In genomic region chr18:10525563-10526210, GRCh38 we compare ENCODE assay signal across 8 cellular contexts. TPM values are rescaled to one million over a fixed set of nuclear protein-coding genes. Genes with fewer than 3 reads are reported as not detected.
DNase-seq lines count a peak whose midpoint lies in the region; ATAC-seq lines count a peak whose summit lies in the region.

Gene NAPG (plus strand): TSS chr18:10526027. CDS start chr18:10526103, 76 bp downstream.

- intact Hi-C loops in dendritic cell treated with granulocyte-macrophage colony-stimulating factor and Interleukin-4, amounts not matched to agents 40 ng/mL and 50 ng/mL, for 4 days (cut with micrococcal nuclease) = loop anchor here (5.0 to 10.0 kb wide), 3 partner anchors 613 to 911 kb away; partner anchors contain the start of genes PPP4R1 and VAPA

- peaks cover 2% of the 10 kb centered on the region for H3K27me3 Mint-ChIP-seq in dendritic cell treated with granulocyte-macrophage colony-stimulating factor and Interleukin-4, amounts not matched to agents 40 ng/mL and 50 ng/mL, for 4 days

- H3K9me3 Mint-ChIP-seq in dendritic cell treated with granulocyte-macrophage colony-stimulating factor and Interleukin-4, amounts not matched to agents 40 ng/mL and 50 ng/mL, for 4 days = no peaks in the 10 kb centered on the region

- peak; percentile 91 for ATAC-seq in GM19324 (IDR thresholded peaks at IDR 0.05; ENCODE audit: low FRiP score, unreplicated experiment)
- ATAC-seq in HG03469 (IDR thresholded peaks at IDR 0.05; ENCODE audit: unreplicated experiment) = peak; percentile 65
- ATAC-seq in left lobe of liver = peak; percentile 96

- H3K4me2 ChIP-seq in BLaER1 = peak within 1 kb of the TSS; percentile 95

- H3K27ac ChIP-seq in BLaER1 = peak within 1 kb of the TSS; percentile 72

- H3K4me3 ChIP-seq in BLaER1 = peak within 1 kb of the TSS; percentile 75

- H3K36me3 ChIP-seq in BLaER1 = no peaks in the 10 kb centered on the region

- no peaks in the 10 kb centered on the region for H3K9me3 ChIP-seq in BLaER1

- no peaks in the 10 kb centered on the region for H3K27me3 ChIP-seq in BLaER1

- H3K36me3 Mint-ChIP-seq in dendritic cell treated with granulocyte-macrophage colony-stimulating factor and Interleukin-4, amounts not matched to agents 40 ng/mL and 50 ng/mL, for 4 days (ENCODE audit: low read depth) = peaks cover 15% of the 10 kb centered on the region

- peaks cover 33% of the 10 kb centered on the region for H3K4me1 ChIP-seq in BLaER1

- DNase-seq in NCI-H748 (lab: John Stamatoyannopoulos, UW; ENCODE audit: unreplicated experiment) = peak; percentile 96
- peak; percentile 87 for DNase-seq in activated CD4-positive, alpha-beta T cell treated with anti-CD3 and anti-CD28 coated beads, Interleukin-2, amount 50 U/mL, for 1 hour
- peak; percentile 94 for DNase-seq in left lobe of liver (ENCODE audit: low spot score)
- DNase-seq in stimulated activated CD4-positive, alpha-beta T cell treated with anti-CD3 and anti-CD28 coated beads, Interleukin-2, amount 100 ng/mL, for 4 hours (ENCODE audit: low read depth) = peak; percentile 85

- H3K9ac ChIP-seq in BLaER1 = peak within 1 kb of the TSS; percentile 77

- peak within 1 kb of the TSS; percentile 95 for H3K4me3 Mint-ChIP-seq in dendritic cell treated with granulocyte-macrophage colony-stimulating factor and Interleukin-4, amounts not matched to agents 40 ng/mL and 50 ng/mL, for 4 days

- H4K20me1 ChIP-seq in BLaER1 = peaks cover 45% of the 10 kb centered on the region

- H3K27ac Mint-ChIP-seq in dendritic cell treated with granulocyte-macrophage colony-stimulating factor and Interleukin-4, amounts not matched to agents 40 ng/mL and 50 ng/mL, for 4 days = peak within 1 kb of the TSS; percentile 94

- H3K4me1 Mint-ChIP-seq in dendritic cell treated with granulocyte-macrophage colony-stimulating factor and Interleukin-4, amounts not matched to agents 40 ng/mL and 50 ng/mL, for 4 days (ENCODE audit: low read depth) = peaks cover 45% of the 10 kb centered on the region

RNA-seq across cellular contexts. Expression of gene NAPG, which starts in this region (rescaled TPM):
- total RNA-seq in left lobe of liver = 11.5 TPM

Comparison
In these comparisons a context has a peak if more than half of its experiments do, and no peak if none do; other contexts are left out.
1. Peak in every context shown above with its lines: DNase-seq, ATAC-seq, H3K4me3 ChIP-seq and H3K27ac ChIP-seq.